In genomic region chr7:56106108-56107073, GRCh38 we compare ENCODE assay signal across 8 cellular contexts. TPM values are rescaled to one million over a fixed set of nuclear protein-coding genes. Genes with fewer than 3 reads are reported as not detected.
A peak's percentile ranks its signal among the peaks of the same experiment; 100 is the strongest.
DNase-seq lines count a peak whose midpoint lies in the region; ATAC-seq, FAIRE-seq and TF ChIP-seq lines count a peak whose summit lies in the region.

CHCHD2 (minus strand) TSS chr7:56106476; CDS start chr7:56106413, 63 bp downstream.

- H3K4me3 ChIP-seq in right cardiac atrium (ENCODE audit: low read length) (peak within 1 kb of the TSS; percentile 97), retinal pigment epithelial cell (ENCODE audit: low read length) (peak within 1 kb of the TSS; percentile 100)

- intact Hi-C loops in right cardiac atrium (cut with DNase I) = no loop called here

- H3K4me1 ChIP-seq in right cardiac atrium (ENCODE audit: control insufficient read depth, insufficient read depth, low read length) = no peaks in the 10 kb centered on the region

- H3K4me1 Mint-ChIP-seq in T-helper 2 cell treated with Interferon-gamma antibody and Interleukin-4, amounts not matched to agents 5 μg/mL and 100 μg/mL, for 36 hours (ENCODE audit: low read depth) = peaks cover 18% of the 10 kb centered on the region
- H3K4me1 Mint-ChIP-seq in glutamatergic neuron (ENCODE audit: low read depth, unreplicated experiment) = no peaks in the 10 kb centered on the region

- H3K27me3 Mint-ChIP-seq in T-helper 2 cell treated with Interferon-gamma antibody and Interleukin-4, amounts not matched to agents 5 μg/mL and 100 μg/mL, for 36 hours (ENCODE audit: low read depth) = no peaks in the 10 kb centered on the region
- no peaks in the 10 kb centered on the region for H3K27me3 Mint-ChIP-seq in glutamatergic neuron (ENCODE audit: unreplicated experiment)

- peak; percentile 99 for FAIRE-seq in GM18507 (lab: Jason Lieb, UNC)

- peak within 1 kb of the TSS; percentile 95 for H3K27ac ChIP-seq in right cardiac atrium (ENCODE audit: low read length)

- peaks cover 15% of the 10 kb centered on the region for H3K9me3 Mint-ChIP-seq in T-helper 2 cell treated with Interferon-gamma antibody and Interleukin-4, amounts not matched to agents 5 μg/mL and 100 μg/mL, for 36 hours
- peaks cover 12% of the 10 kb centered on the region for H3K9me3 Mint-ChIP-seq in glutamatergic neuron (ENCODE audit: unreplicated experiment)

- ATAC-seq in HG02981 (IDR thresholded peaks at IDR 0.05; ENCODE audit: unreplicated experiment) (peak; percentile 100), right cardiac atrium (peak; percentile 100)

- H3K36me3 Mint-ChIP-seq in T-helper 2 cell treated with Interferon-gamma antibody and Interleukin-4, amounts not matched to agents 5 μg/mL and 100 μg/mL, for 36 hours (ENCODE audit: low read depth) = peaks cover 40% of the 10 kb centered on the region
- H3K36me3 Mint-ChIP-seq in glutamatergic neuron (ENCODE audit: unreplicated experiment) = peaks cover 4% of the 10 kb centered on the region

- peak; percentile 91 for DNase-seq in GM18507 (ENCODE audit: extremely low spot score, insufficient read length, low read depth)
- DNase-seq in NCI-H2029 (lab: John Stamatoyannopoulos, UW) = peak; percentile 99
- peak; percentile 95 for DNase-seq in T-helper 2 cell treated with Interferon-gamma antibody and Interleukin-4, amounts not matched to agents 5 μg/mL and 100 μg/mL, for 36 hours (ENCODE audit: low spot score)
- DNase-seq in anterior cingulate cortex (lab: John Stamatoyannopoulos, UW) = peak; percentile 70 to 98 (median 96)
- DNase-seq in right cardiac atrium = peak; percentile 97 to 98 (median 98)
- peak; percentile 98 for DNase-seq in retinal pigment epithelial cell (ENCODE audit: low read depth)
- no peak for DNase-seq in glutamatergic neuron

- H3K27me3 ChIP-seq in right cardiac atrium (ENCODE audit: control insufficient read depth, insufficient read depth) = no peaks in the 10 kb centered on the region

- peak within 1 kb of the TSS; percentile 99 for H3K4me3 Mint-ChIP-seq in T-helper 2 cell treated with Interferon-gamma antibody and Interleukin-4, amounts not matched to agents 5 μg/mL and 100 μg/mL, for 36 hours
- no peak within 1 kb of the TSS for H3K4me3 Mint-ChIP-seq in glutamatergic neuron (ENCODE audit: unreplicated experiment)

- no peak for TF ChIP-seq CTCF in retinal pigment epithelial cell (conservative IDR thresholded peaks at IDR 0.05; ENCODE audit: low read depth, low read length)
- no peak for TF ChIP-seq CTCF in glutamatergic neuron (IDR thresholded peaks at IDR 0.05; ENCODE audit: partially characterized antibody, unreplicated experiment)

- 3% methylated on average over 57 of the region's 57 CpGs for WGBS in right cardiac atrium

- peak within 1 kb of the TSS; percentile 98 for H3K27ac Mint-ChIP-seq in T-helper 2 cell treated with Interferon-gamma antibody and Interleukin-4, amounts not matched to agents 5 μg/mL and 100 μg/mL, for 36 hours
- H3K27ac Mint-ChIP-seq in glutamatergic neuron (ENCODE audit: unreplicated experiment) = no peak within 1 kb of the TSS

- H3K9me3 ChIP-seq in right cardiac atrium (ENCODE audit: control insufficient read depth, low read length) = no peaks in the 10 kb centered on the region

RNA-seq across cellular contexts. Expression of gene CHCHD2, which starts in this region (rescaled TPM):
- total RNA-seq in right cardiac atrium = 100 to 1,000 TPM; 376 to 473 (median 432) TPM
- 522 TPM for polyA plus RNA-seq in right cardiac atrium
- total RNA-seq in glutamatergic neuron (ENCODE audit: unreplicated experiment) = not detected

Comparison
In these comparisons a context has a peak if more than half of its experiments do, and no peak if none do; other contexts are left out.
1. RNA of gene CHCHD2 (total RNA-seq): 376 to 473 TPM in right cardiac atrium; not detected in glutamatergic neuron (single experiment); every median in the first group is over 100 times any median in the second.